9 cellular contexts compared by ENCODE assay signal in the genomic region with DNA sequence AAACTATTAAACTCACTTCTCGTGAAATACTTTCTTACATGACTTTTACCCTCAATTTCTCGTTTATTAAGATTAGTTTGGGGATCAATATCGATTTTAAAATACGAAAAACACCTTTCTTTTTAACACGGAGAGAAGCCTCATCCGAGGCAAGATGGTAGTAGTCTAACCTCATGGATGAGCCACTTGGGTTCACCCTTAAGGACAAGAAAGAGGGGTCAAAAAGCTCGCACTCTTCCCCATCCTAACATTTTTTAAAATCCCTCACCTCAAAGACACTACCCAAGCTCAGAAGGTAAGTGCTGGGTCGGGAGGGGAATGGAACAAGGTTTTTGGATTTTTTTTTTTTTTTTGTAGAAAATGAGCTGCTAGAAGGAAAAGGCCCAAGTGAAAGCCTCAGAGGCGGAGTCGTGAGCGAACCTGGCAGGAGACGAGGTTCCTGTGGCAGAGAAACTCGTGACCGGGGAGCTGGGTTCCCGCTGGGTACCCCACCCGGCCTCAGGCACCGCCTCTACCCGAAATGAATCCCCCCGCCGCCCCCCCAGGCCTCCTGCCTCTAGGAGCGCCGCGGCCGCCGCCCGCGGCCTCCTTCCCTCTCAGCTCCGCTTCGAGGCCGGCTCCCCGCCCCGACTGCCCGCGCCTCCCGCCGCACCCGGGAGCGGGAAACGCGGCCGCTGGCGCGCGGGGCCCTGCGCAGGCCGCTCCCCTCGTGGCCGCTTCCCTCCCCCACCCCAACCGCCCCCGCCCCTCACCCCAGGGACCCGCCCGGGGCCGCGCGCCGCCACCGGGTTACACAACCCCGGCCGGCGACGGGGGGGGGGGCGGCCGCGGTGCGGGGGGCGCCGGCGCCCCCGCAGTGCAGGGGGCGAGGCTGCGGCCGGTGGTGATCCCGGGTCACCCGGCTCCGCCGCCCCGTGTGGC. TPM values are rescaled to one million over a fixed set of nuclear protein-coding genes. Genes with fewer than 3 reads are reported as not detected.
A peak's percentile ranks its signal among the peaks of the same experiment; 100 is the strongest.
DNase-seq lines count a peak whose midpoint lies in the region; ATAC-seq, FAIRE-seq and TF ChIP-seq lines count a peak whose summit lies in the region.
"Had no signal": no experiment of that assay in that cellular context is flagged by ENCODE, and none has a peak within 500 bp of the region (broad histone marks: within the 10 kb centered on the region; RNA-seq: fewer than 3 reads in every experiment).

No MANE protein-coding gene starts in this region.

- CTCF ChIA-PET in CD8-positive, alpha-beta memory T cell (lab: Charles Lee): interaction anchor here (0.8 to 2.2 kb wide), 6 partner anchors 9 to 146 kb away, joined by 3 to 7 read pairs (median 4); a partner anchor contains a TSS

- H3K4me2 ChIP-seq in parathyroid adenoma (ENCODE audit: low read length): peak overlapping the region; percentile 95

- H3K4me1 Mint-ChIP-seq in CD8-positive, alpha-beta memory T cell: peaks cover 57 to 67% (median 59%) of the 10 kb centered on the region in 3 donors
- peaks cover 39% of the 10 kb centered on the region for H3K4me1 Mint-ChIP-seq in activated naive CD8-positive, alpha-beta T cell treated with anti-CD3 and anti-CD28 coated beads, Interleukin-2, amount 10 ng/mL, durations not matched to agents 7 days and 5 days

- H3K4me3 ChIP-seq in CD8-positive, alpha-beta memory T cell (ENCODE audit: low read length): peak overlapping the region; percentile 93
- H3K4me3 ChIP-seq in SJSA1: peak overlapping the region; percentile 87
- H3K4me3 ChIP-seq in parathyroid adenoma (ENCODE audit: low read depth, low read length): peak overlapping the region; percentile 86
- H3K4me3 ChIP-seq in thyroid gland (replicated peaks in 1 of 3): peak overlapping the region; percentile 87 to 99 (median 88)

- DNase-seq in CD8-positive, alpha-beta memory T cell: peak; percentile 50 to 79 (median 63)
- DNase-seq in SJSA1 (ENCODE audit: low read depth in 1 of 2, low spot score in 2 of 2): peak; percentile 50 to 53
- peak; percentile 72 for DNase-seq in activated naive CD8-positive, alpha-beta T cell treated with anti-CD3 and anti-CD28 coated beads, Interleukin-2, amount 10 ng/mL, durations not matched to agents 7 days and 5 days
- DNase-seq in Right ventricle myocardium superior: peak; percentile 81
- DNase-seq in thyroid gland: peak; percentile 66 to 80
- no peak for DNase-seq in D721Med (ENCODE audit: insufficient read length, low spot score)

- peaks cover 45% of the 10 kb centered on the region for H3K79me2 ChIP-seq in parathyroid adenoma

- ATAC-seq in HG03460 (IDR thresholded peaks at IDR 0.05; ENCODE audit: unreplicated experiment): peak; percentile 4
- peak; percentile 0 for ATAC-seq in activated naive CD8-positive, alpha-beta T cell treated with anti-CD3 and anti-CD28 coated beads, Interleukin-2, amount 10 ng/mL, durations not matched to agents 7 days and 5 days (ENCODE audit: low read depth)
- ATAC-seq in Right ventricle myocardium superior (ENCODE audit: poor library complexity): peak; percentile 9

- peak overlapping the region; percentile 74 for H2AFZ ChIP-seq in parathyroid adenoma

- peaks cover under 1 to 48% (median 10%) of the 10 kb centered on the region in 3 donors for H3K36me3 Mint-ChIP-seq in CD8-positive, alpha-beta memory T cell
- H3K36me3 Mint-ChIP-seq in activated naive CD8-positive, alpha-beta T cell treated with anti-CD3 and anti-CD28 coated beads, Interleukin-2, amount 10 ng/mL, durations not matched to agents 7 days and 5 days: peaks cover 34% of the 10 kb centered on the region

- no peaks in the 10 kb centered on the region for H3K27me3 ChIP-seq in CD8-positive, alpha-beta memory T cell (ENCODE audit: insufficient read depth, low read length, poor library complexity, severe bottlenecking)
- H3K27me3 ChIP-seq in SJSA1 (replicated peaks) (no peaks in the 10 kb centered on the region), parathyroid adenoma (ENCODE audit: control insufficient read depth, insufficient read depth, low read length) (no peaks in the 10 kb centered on the region), thyroid gland (no peaks in the 10 kb centered on the region)

- TF ChIP-seq POLR2A in thyroid gland (IDR thresholded peaks at IDR 0.05): peak in 1 of 2 donors; percentile 18

- H3K9me3 ChIP-seq in CD8-positive, alpha-beta memory T cell (ENCODE audit: low read length): no peaks in the 10 kb centered on the region
- no peaks in the 10 kb centered on the region for H3K9me3 ChIP-seq in SJSA1 (replicated peaks)
- no peaks in the 10 kb centered on the region for H3K9me3 ChIP-seq in parathyroid adenoma (ENCODE audit: control insufficient read depth, low read length)
- H3K9me3 ChIP-seq in thyroid gland: no peaks in the 10 kb centered on the region

- peak overlapping the region; percentile 75 for H3K27ac ChIP-seq in CD8-positive, alpha-beta memory T cell (ENCODE audit: low read depth, low read length)
- H3K27ac ChIP-seq in SJSA1 (peak overlapping the region; percentile 87), parathyroid adenoma (peak overlapping the region; percentile 86), thyroid gland (peak overlapping the region; percentile 90 to 100 (median 98))

- TF ChIP-seq CTCF in parathyroid adenoma (IDR thresholded peaks at IDR 0.05): no peak
- TF ChIP-seq CTCF in thyroid gland (IDR thresholded peaks at IDR 0.05): no peak
- no peak for TF ChIP-seq CTCF in D721Med (IDR thresholded peaks at IDR 0.05; ENCODE audit: insufficient read depth, missing control alignments)

- 2 to 4% methylated on average over 17 to 18 of the region's 77 CpGs for WGBS in thyroid gland, 2 donors

- H3K36me3 ChIP-seq in CD8-positive, alpha-beta memory T cell (ENCODE audit: insufficient read depth, low read length): peaks cover 6% of the 10 kb centered on the region
- peaks cover 45% of the 10 kb centered on the region for H3K36me3 ChIP-seq in SJSA1
- H3K36me3 ChIP-seq in parathyroid adenoma (ENCODE audit: control insufficient read depth, insufficient read depth, low read length): no peaks in the 10 kb centered on the region
- H3K36me3 ChIP-seq in thyroid gland: peaks cover 0 to 5% of the 10 kb centered on the region in 2 donors

- H3K9ac ChIP-seq in parathyroid adenoma: no peak overlapping the region

- H3K9me3 Mint-ChIP-seq in CD8-positive, alpha-beta memory T cell: peaks cover 0 to 2% (median 0%) of the 10 kb centered on the region in 5 donors
- no peaks in the 10 kb centered on the region for H3K9me3 Mint-ChIP-seq in activated naive CD8-positive, alpha-beta T cell treated with anti-CD3 and anti-CD28 coated beads, Interleukin-2, amount 10 ng/mL, durations not matched to agents 7 days and 5 days

- FAIRE-seq in D721Med (lab: Jason Lieb, UNC): no peak

- H3K27ac Mint-ChIP-seq in CD8-positive, alpha-beta memory T cell: peak overlapping the region; percentile 85 to 99 (median 94)
- peak overlapping the region; percentile 87 for H3K27ac Mint-ChIP-seq in activated naive CD8-positive, alpha-beta T cell treated with anti-CD3 and anti-CD28 coated beads, Interleukin-2, amount 10 ng/mL, durations not matched to agents 7 days and 5 days

- H3K4me3 Mint-ChIP-seq in CD8-positive, alpha-beta memory T cell: peak overlapping the region; percentile 97 to 100 (median 100)
- peak overlapping the region; percentile 99 for H3K4me3 Mint-ChIP-seq in activated naive CD8-positive, alpha-beta T cell treated with anti-CD3 and anti-CD28 coated beads, Interleukin-2, amount 10 ng/mL, durations not matched to agents 7 days and 5 days

- H3K27me3 Mint-ChIP-seq in CD8-positive, alpha-beta memory T cell: peaks cover 0 to 4% of the 10 kb centered on the region in 2 donors
- H3K27me3 Mint-ChIP-seq in activated naive CD8-positive, alpha-beta T cell treated with anti-CD3 and anti-CD28 coated beads, Interleukin-2, amount 10 ng/mL, durations not matched to agents 7 days and 5 days: peaks cover 3% of the 10 kb centered on the region

- intact Hi-C loops in Right ventricle myocardium superior (cut with DNase I) (loop anchor here (5.0 kb wide), 1 partner anchor 145 kb away; no protein-coding TSS in a partner anchor), thyroid gland (cut with DNase I) (loop anchor here (5.0 kb wide), 1 partner anchor 145 kb away; no protein-coding TSS in a partner anchor)

- POLR2A ChIA-PET in CD8-positive, alpha-beta memory T cell (lab: Charles Lee): interaction anchor here (0.6 to 3.1 kb wide), 10 partner anchors 11 to 341 kb away, joined by 3 to 9 read pairs (median 5); a partner anchor contains a TSS
- POLR2A ChIA-PET in activated naive CD8-positive, alpha-beta T cell treated with anti-CD3 and anti-CD28 coated beads, Interleukin-2, amount 10 ng/mL, durations not matched to agents 7 days and 5 days (lab: Charles Lee): interaction anchor here (0.6 to 2.2 kb wide), 12 partner anchors 27 to 745 kb away, joined by 3 to 11 read pairs (median 4); a partner anchor contains a TSS

- peaks cover 51% of the 10 kb centered on the region for H3K4me1 ChIP-seq in CD8-positive, alpha-beta memory T cell (ENCODE audit: insufficient read depth, low read length)
- H3K4me1 ChIP-seq in SJSA1 (replicated peaks): 0 out of 2 replicates have a peak, but pooled peaks cover 4% of the 10 kb centered on the region
- peaks cover 9% of the 10 kb centered on the region for H3K4me1 ChIP-seq in parathyroid adenoma
- peaks cover 28 to 29% of the 10 kb centered on the region in 2 donors for H3K4me1 ChIP-seq in thyroid gland

RNA-seq across cellular contexts. Expression of a gene that starts 1.6 kb away (rescaled TPM):
- total RNA-seq in CD8-positive, alpha-beta memory T cell: 10 to 100 TPM; 71.4 to 73.5 TPM
- 14.7 TPM for polyA plus RNA-seq in CD8-positive, alpha-beta memory T cell
- 28.8 and 36.2 TPM in 2 replicates for total RNA-seq in SJSA1 (2014; rRNA removed; shearing (Covaris generic))
- total RNA-seq in activated naive CD8-positive, alpha-beta T cell treated with anti-CD3 and anti-CD28 coated beads, Interleukin-2, amount 10 ng/mL, durations not matched to agents 7 days and 5 days: 10 to 100 TPM; 64.7 to 68.4 TPM
- 38.4 TPM for total RNA-seq in Right ventricle myocardium superior
- total RNA-seq in thyroid gland: 10 to 100 TPM; 29.9 to 52.3 (median 41.1) TPM

RNA-seq across cellular contexts. Expression of a gene that starts 45.7 kb away (rescaled TPM):
- not detected for total RNA-seq in CD8-positive, alpha-beta memory T cell
- not detected for polyA plus RNA-seq in CD8-positive, alpha-beta memory T cell
- not detected in 2 replicates for total RNA-seq in SJSA1 (2014; rRNA removed; shearing (Covaris generic))
- not detected for total RNA-seq in activated naive CD8-positive, alpha-beta T cell treated with anti-CD3 and anti-CD28 coated beads, Interleukin-2, amount 10 ng/mL, durations not matched to agents 7 days and 5 days
- total RNA-seq in Right ventricle myocardium superior (not detected), thyroid gland (not detected)
- total RNA-seq: T-helper 2 cell treated with Interferon-gamma antibody and Interleukin-4, amounts not matched to agents 100 ng/mL and 5 ng/mL, for 36 hours had no signal
